27 cellular contexts compared by ENCODE assay signal in the genomic region with DNA sequence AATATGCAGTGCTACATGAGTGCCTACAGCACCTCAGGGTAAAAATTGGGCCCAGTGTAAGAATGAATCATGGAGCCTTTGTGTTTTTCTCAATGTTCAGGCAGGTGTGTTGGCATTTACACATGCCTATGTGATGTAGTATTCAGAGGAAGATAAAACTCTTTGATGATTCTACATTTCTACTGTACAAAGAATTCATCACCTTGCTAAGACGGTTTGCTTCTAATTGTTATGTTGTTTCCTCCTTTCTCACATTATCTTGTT.
"Had no signal": no experiment of that assay in that cellular context is flagged by ENCODE, and none has a peak within 500 bp of the region (broad histone marks: within the 10 kb centered on the region; RNA-seq: fewer than 3 reads in every experiment).

No MANE protein-coding gene starts in this region.

- ATAC-seq: activated CD8-positive, alpha-beta memory T cell treated with anti-CD3 and anti-CD28 coated beads, Interleukin-2, amount 10 ng/mL, durations not matched to agents 7 days and 5 days; activated CD8-positive, alpha-beta T cell treated with anti-CD3 and anti-CD28 coated beads, Interleukin-2, amount 10 ng/mL, durations not matched to agents 7 days and 5 days; activated naive CD4-positive, alpha-beta T cell treated with anti-CD3 and anti-CD28 coated beads, Interleukin-2, amount 50 U/mL, for 72 hours; heart left ventricle; sciatic nerve; stimulated activated effector memory CD8-positive, alpha-beta T cell treated with anti-CD3 and anti-CD28 coated beads, Interleukin-12 subunit alpha, Interleukin-12 subunit beta, amount 100 ng/mL, for 72 hours; T-helper 17 cell had no signal

- H3K4me1 Mint-ChIP-seq: activated CD8-positive, alpha-beta memory T cell treated with anti-CD3 and anti-CD28 coated beads, Interleukin-2, amount 10 ng/mL, durations not matched to agents 7 days and 5 days; nephron; stimulated activated effector memory CD8-positive, alpha-beta T cell treated with anti-CD3 and anti-CD28 coated beads, Interleukin-12 subunit alpha, Interleukin-12 subunit beta, amount 100 ng/mL, for 72 hours; T-helper 17 cell had no signal

- H3K27me3 ChIP-seq: heart left ventricle, neutrophil, ovary, upper lobe of left lung, vagina had no signal

- H3K4me1 ChIP-seq: heart left ventricle, left ventricle myocardium inferior, upper lobe of left lung, vagina had no signal

- DNase-seq: activated CD4-positive, alpha-beta T cell treated with anti-CD3 and anti-CD28 coated beads for 1 hour; activated CD8-positive, alpha-beta memory T cell treated with anti-CD3 and anti-CD28 coated beads, Interleukin-2, amount 10 ng/mL, durations not matched to agents 7 days and 5 days; activated CD8-positive, alpha-beta T cell treated with anti-CD3 and anti-CD28 coated beads, Interleukin-2, amount 10 ng/mL, durations not matched to agents 7 days and 5 days; activated naive CD4-positive, alpha-beta T cell; activated T-cell treated with anti-CD3 and anti-CD28 coated beads, Interleukin-2, amount 50 U/mL, for 48 hours; dermis blood vessel endothelial cell; effector CD4-positive, alpha-beta T cell; foreskin fibroblast; heart left ventricle; left ventricle myocardium inferior; ovary; retina; stimulated activated CD4-positive, alpha-beta T cell treated with anti-CD3 and anti-CD28 coated beads, Interleukin-4, amount 100 ng/mL, for 24 hours; T-helper 17 cell; upper lobe of left lung had no signal

- H3K4me3 Mint-ChIP-seq: activated CD8-positive, alpha-beta memory T cell treated with anti-CD3 and anti-CD28 coated beads, Interleukin-2, amount 10 ng/mL, durations not matched to agents 7 days and 5 days; activated CD8-positive, alpha-beta T cell treated with anti-CD3 and anti-CD28 coated beads, Interleukin-2, amount 10 ng/mL, durations not matched to agents 7 days and 5 days; nephron; stimulated activated effector memory CD8-positive, alpha-beta T cell treated with anti-CD3 and anti-CD28 coated beads, Interleukin-12 subunit alpha, Interleukin-12 subunit beta, amount 100 ng/mL, for 72 hours; stimulated activated naive CD8-positive, alpha-beta T cell treated with anti-CD3 and anti-CD28 coated beads, Interleukin-15, Interleukin-2, amounts not matched to agents 100 ng/mL and 50 ng/mL, for 24 hours; T-helper 17 cell had no signal

- H3K36me3 Mint-ChIP-seq: activated CD8-positive, alpha-beta memory T cell treated with anti-CD3 and anti-CD28 coated beads, Interleukin-2, amount 10 ng/mL, durations not matched to agents 7 days and 5 days; activated naive CD4-positive, alpha-beta T cell treated with anti-CD3 and anti-CD28 coated beads, Interleukin-2, amount 50 U/mL, for 72 hours; stimulated activated effector memory CD8-positive, alpha-beta T cell treated with anti-CD3 and anti-CD28 coated beads, Interleukin-12 subunit alpha, Interleukin-12 subunit beta, amount 100 ng/mL, for 72 hours had no signal

- H3K27me3 Mint-ChIP-seq: activated CD8-positive, alpha-beta memory T cell treated with anti-CD3 and anti-CD28 coated beads, Interleukin-2, amount 10 ng/mL, durations not matched to agents 7 days and 5 days; progenitor cell of endocrine pancreas; stimulated activated naive CD8-positive, alpha-beta T cell treated with anti-CD3 and anti-CD28 coated beads, Interleukin-15, Interleukin-2, amounts not matched to agents 100 ng/mL and 50 ng/mL, for 24 hours; T-helper 17 cell had no signal

- H3K4me3 ChIP-seq: heart left ventricle, left ventricle myocardium inferior, ovary, skin epidermis, thoracic aorta, upper lobe of left lung, vagina had no signal

- H3K27ac ChIP-seq: heart left ventricle, left ventricle myocardium inferior, neutrophil, ovary, skin epidermis, thoracic aorta, upper lobe of left lung, vagina had no signal

- H3K9me3 Mint-ChIP-seq: activated naive CD4-positive, alpha-beta T cell treated with anti-CD3 and anti-CD28 coated beads, Interleukin-2, amount 50 U/mL, for 72 hours; stimulated activated naive CD8-positive, alpha-beta T cell treated with anti-CD3 and anti-CD28 coated beads, Interleukin-15, Interleukin-2, amounts not matched to agents 100 ng/mL and 50 ng/mL, for 24 hours had no signal

- H3K36me3 ChIP-seq: heart left ventricle, left ventricle myocardium inferior, neutrophil, ovary, thoracic aorta, upper lobe of left lung, vagina had no signal

- H3K27ac Mint-ChIP-seq: activated CD8-positive, alpha-beta memory T cell treated with anti-CD3 and anti-CD28 coated beads, Interleukin-2, amount 10 ng/mL, durations not matched to agents 7 days and 5 days; activated CD8-positive, alpha-beta T cell treated with anti-CD3 and anti-CD28 coated beads, Interleukin-2, amount 10 ng/mL, durations not matched to agents 7 days and 5 days; activated naive CD4-positive, alpha-beta T cell treated with anti-CD3 and anti-CD28 coated beads, Interleukin-2, amount 50 U/mL, for 72 hours; nephron; progenitor cell of endocrine pancreas; stimulated activated effector memory CD8-positive, alpha-beta T cell treated with anti-CD3 and anti-CD28 coated beads, Interleukin-12 subunit alpha, Interleukin-12 subunit beta, amount 100 ng/mL, for 72 hours; stimulated activated naive CD8-positive, alpha-beta T cell treated with anti-CD3 and anti-CD28 coated beads, Interleukin-15, Interleukin-2, amounts not matched to agents 100 ng/mL and 50 ng/mL, for 24 hours; T-helper 17 cell had no signal

- H3K9me3 ChIP-seq: heart left ventricle, left ventricle myocardium inferior, neutrophil, ovary, thoracic aorta, upper lobe of left lung, vagina had no signal

- FAIRE-seq: colon, endometrium had no signal
